In genomic region chr1:42963378-42964005, GRCh38 we compare ENCODE assay signal across 9 cellular contexts. TPM values are rescaled to one million over a fixed set of nuclear protein-coding genes. Genes with fewer than 3 reads are reported as not detected.
DNase-seq lines count a peak whose midpoint lies in the region; ATAC-seq and TF ChIP-seq lines count a peak whose summit lies in the region.
"Had no signal": no experiment of that assay in that cellular context is flagged by ENCODE, and none has a peak within 500 bp of the region (broad histone marks: within the 10 kb centered on the region; RNA-seq: fewer than 3 reads in every experiment).

No MANE protein-coding gene starts in this region.

- ATAC-seq in GM21381 (IDR thresholded peaks at IDR 0.05; ENCODE audit: unreplicated experiment) (no peak), GM21619 (IDR thresholded peaks at IDR 0.05; ENCODE audit: unreplicated experiment) (no peak)

- no peaks in the 10 kb centered on the region for H3K9me2 ChIP-seq in PC-9 (ENCODE audit: insufficient read depth)

- H3K27ac ChIP-seq in PC-9 (peak overlapping the region; percentile 78), epithelial cell of prostate (peak overlapping the region; percentile 65)

- no peak for TF ChIP-seq CTCF in PC-9 (conservative IDR thresholded peaks at IDR 0.05)
- TF ChIP-seq CTCF in retinal pigment epithelial cell (conservative IDR thresholded peaks at IDR 0.05; ENCODE audit: low read depth, low read length) = no peak

- H3K4me2 ChIP-seq in PC-9 = peak overlapping the region; percentile 77

- DNase-seq in H7 = peak; percentile 48
- DNase-seq in PC-9 = peak; percentile 49 to 65
- no peak for DNase-seq in epithelial cell of prostate (ENCODE audit: low read depth, low spot score)
- peak; percentile 73 for DNase-seq in retinal pigment epithelial cell (ENCODE audit: low read depth)
- no peak for DNase-seq in CD1c-positive myeloid dendritic cell (ENCODE audit: extremely low spot score)
- no peak for DNase-seq in effector CD4-positive, alpha-beta T cell

- H2AFZ ChIP-seq in PC-9 = no peak overlapping the region

- H3F3A ChIP-seq in PC-9 (ENCODE audit: insufficient read depth, low read depth) = peaks cover 55% of the 10 kb centered on the region

- CTCF ChIA-PET in PC-9 (lab: Charles Lee) = interaction anchor here (1.0 kb wide), 1 partner anchor 110 kb away, joined by 4 read pairs; no protein-coding TSS in a partner anchor

- no peak overlapping the region for H3K4me3 ChIP-seq in H7 (ENCODE audit: insufficient read depth, low read depth, low read length)
- H3K4me3 ChIP-seq in PC-9 = peak overlapping the region; percentile 28; the same call in 1 of the 2 replicates
- H3K4me3 ChIP-seq in retinal pigment epithelial cell (ENCODE audit: low read length) = peak overlapping the region; percentile 26
- H3K4me3 ChIP-seq: lung had no signal

- H3K79me2 ChIP-seq in PC-9 (ENCODE audit: low read depth) = peaks cover 8% of the 10 kb centered on the region; the same call in 1 of the 2 replicates

- POLR2A ChIA-PET in PC-9 (lab: Charles Lee; ENCODE audit: unreplicated experiment) = interaction anchor here (0.7 to 0.8 kb wide), 3 partner anchors 8 to 547 kb away, joined by 3 to 7 read pairs (median 3); no protein-coding TSS in a partner anchor

- H3K27me3 ChIP-seq in H7 (ENCODE audit: control insufficient read depth, insufficient read depth, low read length) (no peaks in the 10 kb centered on the region; the same call in 1 of the 2 replicates), PC-9 (ENCODE audit: insufficient read depth, low read depth) (no peaks in the 10 kb centered on the region)

- no peaks in the 10 kb centered on the region for H4K20me1 ChIP-seq in PC-9 (ENCODE audit: insufficient read depth)

- intact Hi-C loops in PC-9 (cut with micrococcal nuclease; ENCODE audit: unreplicated experiment) = no loop called here

- no TSS peak for BruUV-seq in PC-9 (replicated peaks; lab: Mats Ljungman, UMichigan)

- no peaks in the 10 kb centered on the region; the same call in 1 of the 2 replicates for H3K36me3 ChIP-seq in H7 (replicated peaks; ENCODE audit: control insufficient read depth, insufficient read depth, low read length)
- no peaks in the 10 kb centered on the region for H3K36me3 ChIP-seq in PC-9 (ENCODE audit: low read depth)

- peaks cover 84% of the 10 kb centered on the region for H3K4me1 ChIP-seq in PC-9 (replicated peaks; ENCODE audit: insufficient read depth)

- H3K9me3 ChIP-seq in PC-9 (ENCODE audit: insufficient read depth, low read depth) = no peaks in the 10 kb centered on the region

RNA-seq across cellular contexts. Expression of gene SLC2A1, which starts 4.8 kb away (rescaled TPM):
- 90.9 and 93.7 TPM in 2 replicates for total RNA-seq in H7 (2014; rRNA removed; shearing (Covaris generic))
- 327 and 337 TPM in 2 replicates for total RNA-seq in PC-9 (2021)

Comparison
In these comparisons a context has a peak if more than half of its experiments do, and no peak if none do; other contexts are left out.
1. DNase-seq: peak in H7 (single experiment), PC-9 (2 of 2) and retinal pigment epithelial cell (single experiment); none in epithelial cell of prostate (single experiment), CD1c-positive myeloid dendritic cell (single experiment) and effector CD4-positive, alpha-beta T cell (single experiment).